Comparison of ENCODE assay signal across 23 cellular contexts in the genomic region with DNA sequence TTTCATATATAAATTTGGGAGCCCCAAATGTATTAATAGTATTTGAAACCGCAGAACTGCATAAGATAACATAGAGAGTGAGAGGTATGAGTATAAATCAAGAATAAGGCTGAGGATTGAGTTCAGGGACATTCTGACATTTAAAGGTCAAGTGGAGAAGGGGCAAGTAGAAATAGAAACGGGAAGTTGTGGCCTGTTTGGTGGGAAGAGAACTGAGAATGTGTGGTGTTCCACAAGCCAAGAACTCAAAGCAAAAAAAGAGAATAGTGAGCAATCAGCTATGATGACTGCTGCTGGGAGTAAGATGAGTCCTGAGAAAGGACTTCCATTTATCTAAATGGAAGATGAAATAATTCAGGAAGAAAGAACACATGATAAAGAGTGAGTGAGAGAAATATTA.
A peak's percentile ranks its signal among the peaks of the same experiment; 100 is the strongest.
DNase-seq lines count a peak whose midpoint lies in the region; ATAC-seq and TF ChIP-seq lines count a peak whose summit lies in the region.
"Had no signal": no experiment of that assay in that cellular context is flagged by ENCODE, and none has a peak within 500 bp of the region (broad histone marks: within the 10 kb centered on the region; RNA-seq: fewer than 3 reads in every experiment).

No MANE protein-coding gene starts in this region.

- in situ Hi-C loops in IMR-90 (cut with MboI; ENCODE audit: low sequenced_read_pairs) = no loop called here

- H4K5ac ChIP-seq in IMR-90 (ENCODE audit: low read depth, low read length) = peak overlapping the region; percentile 93; the same call in 1 of the 2 replicates

- H3K56ac ChIP-seq in IMR-90 (ENCODE audit: extremely low read depth, insufficient read depth, low read length) = no peak overlapping the region

- H4K8ac ChIP-seq in IMR-90 (ENCODE audit: low read depth in 2 of 2, low read length in 2 of 2) = peak overlapping the region; percentile 22 to 87; a peak in 3 of 4 replicates

- CTCF ChIA-PET in GM10248 (lab: Yijun Ruan, JAX) = no interaction called here
- CTCF ChIA-PET in IMR-90 (lab: Yijun Ruan, JAX) = interaction anchor here (1.0 kb wide), 1 partner anchor 10 kb away, joined by 3 read pairs; no protein-coding TSS in a partner anchor
- CTCF ChIA-PET in CD8-positive, alpha-beta T cell (lab: Charles Lee) = no interaction called here

- H3K14ac ChIP-seq in IMR-90 (replicated peaks; ENCODE audit: low read depth, low read length) = peak overlapping the region; percentile 94

- H2AFZ ChIP-seq in IMR-90 (replicated peaks; ENCODE audit: low read length, poor library complexity) = no peak overlapping the region
- H2AFZ ChIP-seq: neural progenitor cell had no signal

- peak overlapping the region; percentile 83 for H3K4ac ChIP-seq in IMR-90 (ENCODE audit: low read depth, low read length)

- H2BK15ac ChIP-seq in IMR-90 (ENCODE audit: low read depth, low read length) = peak overlapping the region; percentile 75; the same call in 1 of the 3 replicates

- peak; percentile 71 for ATAC-seq in HG02588 (IDR thresholded peaks at IDR 0.05; ENCODE audit: unreplicated experiment)
- no peak for ATAC-seq in IMR-90 (ENCODE audit: low read depth)
- no peak for ATAC-seq in Right ventricle myocardium superior (ENCODE audit: poor library complexity)
- ATAC-seq in CD8-positive, alpha-beta T cell = no peak
- ATAC-seq in aorta (ENCODE audit: low FRiP score) = no peak
- ATAC-seq: A549; activated naive CD4-positive, alpha-beta T cell treated with anti-CD3 and anti-CD28 coated beads, Interleukin-2, amount 50 U/mL, for 72 hours had no signal

- peak overlapping the region; percentile 81 for H3K23ac ChIP-seq in IMR-90 (ENCODE audit: low read depth, low read length)

- no peak overlapping the region for H2AK9ac ChIP-seq in IMR-90 (replicated peaks; ENCODE audit: low read depth, low read length, poor library complexity)

- no peak for TF ChIP-seq CTCF in GM10248 (IDR thresholded peaks at IDR 0.05; ENCODE audit: control extremely low read depth, extremely low read depth, low read depth, missing control alignments)
- TF ChIP-seq CTCF in IMR-90 (conservative IDR thresholded peaks at IDR 0.05; ENCODE audit: low read depth, low read length) = no peak
- no peak for TF ChIP-seq CTCF in CD8-positive, alpha-beta T cell (IDR thresholded peaks at IDR 0.05)

- H3K4me1 ChIP-seq in IMR-90 (ENCODE audit: control insufficient read depth, insufficient read depth, low read length) (peaks cover 23% of the 10 kb centered on the region), aorta (ENCODE audit: control insufficient read depth in 1 of 2, insufficient read depth in 2 of 2, low read length in 2 of 2) (no peaks in the 10 kb centered on the region)
- H3K4me1 ChIP-seq in CD8-positive, alpha-beta T cell (ENCODE audit: insufficient read depth, low read length) = no peaks in the 10 kb centered on the region
- H3K4me1 ChIP-seq: A549, neural progenitor cell, spleen, transverse colon had no signal

- H3K9ac ChIP-seq in IMR-90 (ENCODE audit: low read depth, low read length) = no peak overlapping the region
- H3K9ac ChIP-seq: neural progenitor cell had no signal

- no peak for TF ChIP-seq POLR2A in IMR-90 (IDR thresholded peaks at IDR 0.05; ENCODE audit: low read depth, low read length)

- H3K4me3 ChIP-seq in IMR-90 (ENCODE audit: insufficient read depth, low read depth, low read length) (no peak overlapping the region), aorta (ENCODE audit: low read length in 2 of 2) (no peak overlapping the region)
- H3K4me3 ChIP-seq in CD8-positive, alpha-beta T cell (ENCODE audit: low read depth, low read length) = no peak overlapping the region
- H3K4me3 ChIP-seq: A549, neural progenitor cell, spleen, transverse colon had no signal

- 79% methylated on average over 2 of the region's 2 CpGs; no CpG with 5 or more reads in 1 of the 2 experiments for WGBS in IMR-90 (ENCODE audit: extremely low coverage in 2 of 2, insufficient read length in 1 of 2), 2 experiments
- WGBS in aorta, 2 donors = 55 to 62% methylated on average over 2 of the region's 2 CpGs

- H3K27me3 ChIP-seq in IMR-90 (ENCODE audit: control insufficient read depth, insufficient read depth, low read length) (no peaks in the 10 kb centered on the region), aorta (ENCODE audit: control insufficient read depth in 1 of 2, insufficient read depth in 2 of 2, low read length in 1 of 2) (no peaks in the 10 kb centered on the region)
- H3K27me3 ChIP-seq in CD8-positive, alpha-beta T cell (ENCODE audit: insufficient read depth, low read length) = no peaks in the 10 kb centered on the region
- H3K27me3 ChIP-seq: brain microvascular endothelial cell, neural progenitor cell, spleen, transverse colon had no signal

- peaks cover 10% of the 10 kb centered on the region for H3K9me1 ChIP-seq in IMR-90 (ENCODE audit: insufficient read depth, low read length)

- intact Hi-C loops in IMR-90 (cut with micrococcal nuclease) = no loop called here
- intact Hi-C loops in Right ventricle myocardium superior (cut with DNase I) = no loop called here
- intact Hi-C loops in CD8-positive, alpha-beta T cell (cut with DNase I, micrococcal nuclease) = no loop called here
- intact Hi-C loops in aorta (cut with DNase I) = no loop called here

- H3K36me3 ChIP-seq in IMR-90 (ENCODE audit: control insufficient read depth, insufficient read depth, low read length) (no peaks in the 10 kb centered on the region), aorta (ENCODE audit: control insufficient read depth in 1 of 2, insufficient read depth in 2 of 2, low read length in 1 of 2) (no peaks in the 10 kb centered on the region)
- no peaks in the 10 kb centered on the region for H3K36me3 ChIP-seq in CD8-positive, alpha-beta T cell (ENCODE audit: insufficient read depth, low read length)
- H3K36me3 ChIP-seq: brain microvascular endothelial cell, neural progenitor cell, spleen, transverse colon had no signal

- H3K18ac ChIP-seq in IMR-90 (ENCODE audit: low read depth, low read length) = peak overlapping the region; percentile 91; the same call in 1 of the 2 replicates

- H3K4me1 Mint-ChIP-seq in CD8-positive, alpha-beta T cell (ENCODE audit: low read depth) = no peaks in the 10 kb centered on the region
- H3K4me1 Mint-ChIP-seq: activated CD4-positive, alpha-beta memory T cell treated with anti-CD3 and anti-CD28 coated beads, Interleukin-2, amount 10 ng/mL, durations not matched to agents 7 days and 5 days; neural progenitor cell had no signal

- H3K27ac ChIP-seq in IMR-90 (ENCODE audit: insufficient read depth, low read length) = no peak overlapping the region
- no peak overlapping the region for H3K27ac ChIP-seq in CD8-positive, alpha-beta T cell (ENCODE audit: low read depth, low read length)
- H3K27ac ChIP-seq in aorta (ENCODE audit: low read depth in 1 of 2, low read length in 2 of 2) = no peak overlapping the region
- H3K27ac ChIP-seq: A549, brain microvascular endothelial cell, neural progenitor cell, spleen, transverse colon, VCaP had no signal

- no peak overlapping the region for H3K27ac Mint-ChIP-seq in CD8-positive, alpha-beta T cell
- H3K27ac Mint-ChIP-seq: activated CD4-positive, alpha-beta memory T cell treated with anti-CD3 and anti-CD28 coated beads, Interleukin-2, amount 10 ng/mL, durations not matched to agents 7 days and 5 days; CD4-positive, alpha-beta T cell; neural progenitor cell had no signal

- H3K9me3 ChIP-seq in IMR-90 (ENCODE audit: control insufficient read depth, insufficient read depth, low read length) (no peaks in the 10 kb centered on the region), aorta (ENCODE audit: control insufficient read depth, low read length) (peaks cover 3% of the 10 kb centered on the region)
- no peaks in the 10 kb centered on the region for H3K9me3 ChIP-seq in CD8-positive, alpha-beta T cell (ENCODE audit: low read length)
- H3K9me3 ChIP-seq: A549, spleen, transverse colon had no signal

- H3K79me1 ChIP-seq in IMR-90 (ENCODE audit: low read depth in 1 of 2, low read length in 2 of 2) = no peaks in the 10 kb centered on the region

- no peaks in the 10 kb centered on the region for H3K36me3 Mint-ChIP-seq in CD8-positive, alpha-beta T cell
- H3K36me3 Mint-ChIP-seq: activated naive CD4-positive, alpha-beta T cell treated with anti-CD3 and anti-CD28 coated beads, Interleukin-2, amount 50 U/mL, for 72 hours; neural progenitor cell had no signal

- no peak for TF ChIP-seq RAD21 in IMR-90 (IDR thresholded peaks at IDR 0.05; ENCODE audit: low read length)

- no peak overlapping the region for H3K4me3 Mint-ChIP-seq in CD8-positive, alpha-beta T cell
- H3K4me3 Mint-ChIP-seq: activated CD4-positive, alpha-beta memory T cell treated with anti-CD3 and anti-CD28 coated beads, Interleukin-2, amount 10 ng/mL, durations not matched to agents 7 days and 5 days; CD4-positive, alpha-beta T cell; neural progenitor cell had no signal

- H3K4me2 ChIP-seq in IMR-90 (ENCODE audit: low read depth, low read length) = no peak overlapping the region; the same call in 1 of the 2 replicates
- H3K4me2 ChIP-seq: A549, neural progenitor cell had no signal

- no peaks in the 10 kb centered on the region for H3K27me3 Mint-ChIP-seq in CD8-positive, alpha-beta T cell (ENCODE audit: low read depth)
- H3K27me3 Mint-ChIP-seq: activated CD4-positive, alpha-beta memory T cell treated with anti-CD3 and anti-CD28 coated beads, Interleukin-2, amount 10 ng/mL, durations not matched to agents 7 days and 5 days; CD4-positive, alpha-beta T cell had no signal

- no peaks in the 10 kb centered on the region for H3K9me3 Mint-ChIP-seq in CD8-positive, alpha-beta T cell
- H3K9me3 Mint-ChIP-seq: activated CD4-positive, alpha-beta memory T cell treated with anti-CD3 and anti-CD28 coated beads, Interleukin-2, amount 10 ng/mL, durations not matched to agents 7 days and 5 days; neural progenitor cell had no signal

- no peaks in the 10 kb centered on the region for H4K20me1 ChIP-seq in IMR-90 (ENCODE audit: insufficient read depth, low read length)

- DNase-seq in GM10248 (ENCODE audit: extremely low spot score) (peak; percentile 8), IMR-90 (peak; percentile 35), SKM-1 (lab: John Stamatoyannopoulos, UW; ENCODE audit: unreplicated experiment) (peak; percentile 34), Right ventricle myocardium superior (no peak), aorta (no peak)
- DNase-seq in CD8-positive, alpha-beta T cell = no peak
- DNase-seq in stimulated activated CD4-positive, alpha-beta T cell treated with anti-CD3 and anti-CD28 coated beads, Interleukin-2, amount 100 ng/mL, for 24 hours = no peak
- DNase-seq: activated CD4-positive, alpha-beta memory T cell treated with anti-CD3 and anti-CD28 coated beads, Interleukin-2, amount 10 ng/mL, durations not matched to agents 7 days and 5 days; activated T-cell treated with anti-CD3 and anti-CD28 coated beads, Interleukin-2, amount 50 U/mL, for 48 hours; brain microvascular endothelial cell; CD4-positive, alpha-beta T cell; DMS79 treated with DMSO at 0.1 percent for 48 hours; midbrain; NCI-H1092 treated with DMSO at 0.1 percent for 48 hours; NCI-H2107; NCI-H748 treated with DMSO at 0.1 percent for 48 hours; spleen; transverse colon had no signal

- POLR2A ChIA-PET in GM10248 (lab: Yijun Ruan, JAX) (no interaction called here), IMR-90 (lab: Charles Lee; ENCODE audit: unreplicated experiment) (no interaction called here)
- POLR2A ChIA-PET in CD8-positive, alpha-beta T cell (lab: Charles Lee) = no interaction called here

- H2BK120ac ChIP-seq in IMR-90 (ENCODE audit: low read depth, low read length) = peak overlapping the region; percentile 90

- peak overlapping the region; percentile 76 for H2AK5ac ChIP-seq in IMR-90 (ENCODE audit: low read depth, low read length)

- H2BK5ac ChIP-seq in IMR-90 (ENCODE audit: low read depth, low read length, poor library complexity, severe bottlenecking) = peak overlapping the region; percentile 84

- no TSS peak for BruUV-seq in IMR-90 (replicated peaks; lab: Mats Ljungman, UMichigan)

- peak overlapping the region; percentile 84 for H4K91ac ChIP-seq in IMR-90 (ENCODE audit: insufficient read depth, low read depth, low read length)

- peak overlapping the region; percentile 99 for H2BK20ac ChIP-seq in IMR-90 (ENCODE audit: low read depth, low read length)

- dilution Hi-C loops in IMR-90 (cut with HindIII; ENCODE audit: low sequenced_read_pairs, unreplicated experiment) = no loop called here

Comparison
In these comparisons a context has a peak if more than half of its experiments do, and no peak if none do; other contexts are left out.
1. DNase-seq: peak in GM10248 (single experiment), IMR-90 (single experiment) and SKM-1 (single experiment); none in Right ventricle myocardium superior (single experiment), CD8-positive, alpha-beta T cell (0 of 7), stimulated activated CD4-positive, alpha-beta T cell treated with anti-CD3 and anti-CD28 coated beads, Interleukin-2, amount 100 ng/mL, for 24 hours (0 of 2) and aorta (0 of 2).